In genomic region chr15:89836255-89837133, GRCh38 we compare ENCODE assay signal across 9 cellular contexts. TPM values are rescaled to one million over a fixed set of nuclear protein-coding genes. Genes with fewer than 3 reads are reported as not detected.
DNase-seq lines count a peak whose midpoint lies in the region; ATAC-seq and TF ChIP-seq lines count a peak whose summit lies in the region.
"Had no signal": no experiment of that assay in that cellular context is flagged by ENCODE, and none has a peak within 500 bp of the region (broad histone marks: within the 10 kb centered on the region; RNA-seq: fewer than 3 reads in every experiment).

No MANE protein-coding gene starts in this region.

- no peak overlapping the region for H2AFZ ChIP-seq in PC-3 (ENCODE audit: low read length)
- H2AFZ ChIP-seq in Karpas-422 (ENCODE audit: low read length), result no peak overlapping the region

- BruUV-seq in PC-3 (replicated peaks; lab: Mats Ljungman, UMichigan), result no TSS peak

- H3K27me3 ChIP-seq in PC-3 (ENCODE audit: low read length) (no peaks in the 10 kb centered on the region), Karpas-422 (ENCODE audit: low read length) (no peaks in the 10 kb centered on the region)

- peak; percentile 75 for ATAC-seq in PC-3
- ATAC-seq in omental fat pad (ENCODE audit: low FRiP score), result peak; percentile 84
- ATAC-seq in HG03520 (IDR thresholded peaks at IDR 0.05; ENCODE audit: unreplicated experiment), result no peak

- POLR2A ChIA-PET in PC-3 (lab: Charles Lee; ENCODE audit: unreplicated experiment), result no interaction called here

- H4K20me1 ChIP-seq in PC-3 (ENCODE audit: low read length), result no peaks in the 10 kb centered on the region
- no peaks in the 10 kb centered on the region for H4K20me1 ChIP-seq in Karpas-422 (ENCODE audit: insufficient read depth, low read depth, low read length)

- H3K4me3 ChIP-seq in PC-3 (ENCODE audit: low read length) (no peak overlapping the region), Karpas-422 (ENCODE audit: low read length) (no peak overlapping the region)

- TF ChIP-seq CTCF in PC-3 (conservative IDR thresholded peaks at IDR 0.05; ENCODE audit: low read depth, low read length) (no peak), omental fat pad (IDR thresholded peaks at IDR 0.05) (no peak)

- H3K4me2 ChIP-seq in PC-3 (ENCODE audit: low read length) (peak overlapping the region; percentile 48), Karpas-422 (ENCODE audit: low read depth, low read length, poor library complexity, severe bottlenecking) (no peak overlapping the region)

- DNase-seq in AG08396 (ENCODE audit: low spot score) (peak; percentile 85), PC-3 (peak; percentile 89), fibroblast of gingiva (ENCODE audit: low read depth) (peak; percentile 95), omental fat pad (ENCODE audit: low spot score) (no peak), Karpas-422 (no peak), cerebellar nuclear complex (lab: John Stamatoyannopoulos, UW) (no peak), NCI-H748 treated with DMSO at 0.1 percent for 48 hours (lab: John Stamatoyannopoulos, UW) (no peak)
- DNase-seq: activated gamma-delta T cell had no signal

- no peaks in the 10 kb centered on the region for H3F3A ChIP-seq in PC-3 (ENCODE audit: low read length, unreplicated experiment)

- H3K4me1 ChIP-seq in PC-3 (ENCODE audit: insufficient read depth, low read length), result peaks cover 27% of the 10 kb centered on the region
- no peaks in the 10 kb centered on the region for H3K4me1 ChIP-seq in Karpas-422 (ENCODE audit: low read length)

- peaks cover 7% of the 10 kb centered on the region; the same call in 1 of the 2 replicates for H3K79me2 ChIP-seq in PC-3 (ENCODE audit: low read length)
- H3K79me2 ChIP-seq in Karpas-422 (ENCODE audit: low read length), result no peaks in the 10 kb centered on the region

- H3K9me3 ChIP-seq in PC-3 (ENCODE audit: low read length), result no peaks in the 10 kb centered on the region
- no peaks in the 10 kb centered on the region for H3K9me3 ChIP-seq in Karpas-422 (ENCODE audit: low read length)

- CTCF ChIA-PET in PC-3 (lab: Charles Lee), result interaction anchor here (1.0 kb wide), 1 partner anchor 38 kb away, joined by 5 read pairs; no protein-coding TSS in a partner anchor

- intact Hi-C loops in PC-3 (cut with micrococcal nuclease), result no loop called here

- H3K9me2 ChIP-seq in PC-3 (replicated peaks; ENCODE audit: low read length) (no peaks in the 10 kb centered on the region), Karpas-422 (replicated peaks; ENCODE audit: insufficient read depth, low read length) (no peaks in the 10 kb centered on the region)

- H3K36me3 ChIP-seq in PC-3 (ENCODE audit: low read depth, low read length), result peaks cover 44% of the 10 kb centered on the region
- no peaks in the 10 kb centered on the region for H3K36me3 ChIP-seq in Karpas-422 (ENCODE audit: insufficient read depth, low read length)

- peak overlapping the region; percentile 87 for H3K27ac ChIP-seq in PC-3 (ENCODE audit: low read length)
- H3K27ac ChIP-seq in Karpas-422 (ENCODE audit: low read length), result no peak overlapping the region

- peak overlapping the region; percentile 41 for H3K9ac ChIP-seq in PC-3 (ENCODE audit: low read length)
- no peak overlapping the region for H3K9ac ChIP-seq in Karpas-422 (ENCODE audit: low read length)

RNA-seq across cellular contexts. Expression of gene ANPEP, which starts 21.8 kb away (rescaled TPM):
- total RNA-seq in PC-3 (2014; rRNA removed) (113 and 133 TPM in 2 replicates), omental fat pad (100 to 1,000 TPM in 1 of 4 donors, 10 to 100 TPM in 3; 33.6 to 107 (median 71.9) TPM)
- total RNA-seq in Karpas-422 (2014; rRNA removed; shearing (Covaris generic); ENCODE audit: low replicate concordance), result 0.58 TPM in 1 of 2 replicates, not detected in the other

RNA-seq across cellular contexts. Expression of gene AP3S2, which starts 57.3 kb away (rescaled TPM):
- total RNA-seq in PC-3 (2014; rRNA removed) (18.8 and 19.4 TPM in 2 replicates), omental fat pad (10 to 100 TPM; 37.3 to 73.8 (median 56.2) TPM)
- total RNA-seq in Karpas-422 (2014; rRNA removed; shearing (Covaris generic); ENCODE audit: low replicate concordance), result 29.3 and 40.7 TPM in 2 replicates

Comparison
In these comparisons a context has a peak if more than half of its experiments do, and no peak if none do; other contexts are left out.
1. DNase-seq: peak in AG08396 (single experiment), PC-3 (single experiment) and fibroblast of gingiva (single experiment); none in omental fat pad (single experiment), Karpas-422 (single experiment), cerebellar nuclear complex (0 of 2) and NCI-H748 treated with DMSO at 0.1 percent for 48 hours (single experiment).
2. RNA of gene ANPEP, which starts 21.8 kb away (total RNA-seq): 113 to 133 TPM in PC-3 and 33.6 to 107 TPM in omental fat pad; 0.58 TPM in Karpas-422; every median in the first group is over 10 times any median in the second.